ENCODE assay signal across 1 cellular context in genomic region chr5:141883948-141884318, GRCh38.
TF ChIP-seq lines count a peak whose summit lies in the region.

No MANE protein-coding gene starts in this region.

TF ChIP-seq in SK-N-SH, 30 proteins besides CTCF, POLR2A, EP300 and RAD21 (continued from another document):
- TF ChIP-seq MAX (IDR thresholded peaks at IDR 0.05; ENCODE audit: low read depth) (no peak), IRF3 (IDR thresholded peaks at IDR 0.05; ENCODE audit: low read depth, low read length) (no peak), MXI1 (IDR thresholded peaks at IDR 0.05; ENCODE audit: low read depth, low read length) (no peak), USF2 (IDR thresholded peaks at IDR 0.05; ENCODE audit: borderline replicate concordance, low read depth, low read length) (no peak), POLR2AphosphoS5 (IDR thresholded peaks at IDR 0.05; ENCODE audit: low read depth, low read length) (no peak), JUND (IDR thresholded peaks at IDR 0.05) (no peak), ZBTB33 (IDR thresholded peaks at IDR 0.05; ENCODE audit: borderline replicate concordance, low read depth) (no peak), TAF1 (IDR thresholded peaks at IDR 0.05; ENCODE audit: borderline replicate concordance, low read depth, low read length) (no peak), NFIC (IDR thresholded peaks at IDR 0.05; ENCODE audit: borderline replicate concordance) (no peak), SMC3 (IDR thresholded peaks at IDR 0.05; ENCODE audit: low read depth, low read length) (no peak), SIN3A (IDR thresholded peaks at IDR 0.05; ENCODE audit: borderline replicate concordance, low read depth, low read length) (no peak)
